In the genomic region with DNA sequence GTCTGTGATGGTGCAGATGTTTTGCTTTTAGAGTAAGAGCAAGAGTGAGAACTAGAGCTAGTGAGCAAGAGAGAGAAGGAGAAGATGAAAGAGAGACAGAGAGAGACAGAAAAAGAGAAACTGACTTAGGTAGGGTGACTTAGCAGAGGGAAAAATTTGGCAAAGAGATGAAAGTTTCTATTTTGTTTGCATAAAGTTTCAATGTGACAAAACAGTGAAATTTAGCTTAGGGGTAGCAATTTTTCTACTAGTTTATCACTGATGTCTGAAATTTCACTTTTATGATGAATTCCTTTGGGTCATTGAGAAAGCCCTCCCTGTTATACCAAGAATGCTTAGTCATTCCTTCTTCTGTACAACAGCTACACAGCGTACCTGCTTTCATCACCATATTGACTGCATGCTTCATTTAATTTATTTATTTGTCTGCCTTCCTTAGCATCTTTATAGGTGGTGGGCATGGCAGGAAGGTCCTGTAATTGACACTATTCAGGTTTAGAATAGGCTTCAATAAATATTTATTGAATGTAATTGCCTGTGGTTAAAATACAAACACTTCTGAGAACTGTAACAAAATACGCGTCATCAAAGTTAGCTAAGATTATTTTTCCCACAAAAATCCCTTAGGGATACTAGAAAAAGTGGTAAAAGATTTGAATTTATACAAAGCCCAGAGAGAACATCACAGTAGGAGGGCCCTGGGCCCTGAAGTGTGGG, we compare ENCODE assay signal across 8 cellular contexts. TPM values are rescaled to one million over a fixed set of nuclear protein-coding genes. Genes with fewer than 3 reads are reported as not detected.
A peak's percentile ranks its signal among the peaks of the same experiment; 100 is the strongest.
DNase-seq lines count a peak whose midpoint lies in the region; ATAC-seq, FAIRE-seq and TF ChIP-seq lines count a peak whose summit lies in the region.

No MANE protein-coding gene starts in this region.

- H3K27me3 ChIP-seq in upper lobe of right lung, result no peaks in the 10 kb centered on the region
- H3K27me3 ChIP-seq in WERI-Rb-1 (ENCODE audit: insufficient read depth, low read depth, severe bottlenecking), result no peaks in the 10 kb centered on the region

- TF ChIP-seq CTCF in astrocyte of the spinal cord (IDR thresholded peaks at IDR 0.05; ENCODE audit: low read depth, low read length) (no peak), upper lobe of right lung (IDR thresholded peaks at IDR 0.05) (no peak), WERI-Rb-1 (IDR thresholded peaks at IDR 0.05; ENCODE audit: low read depth, low read length) (no peak)

- H3K9me3 ChIP-seq in upper lobe of right lung, result no peaks in the 10 kb centered on the region
- H3K9me3 ChIP-seq in WERI-Rb-1 (ENCODE audit: severe bottlenecking), result no peaks in the 10 kb centered on the region

- H3K36me3 ChIP-seq in upper lobe of right lung (no peaks in the 10 kb centered on the region), WERI-Rb-1 (no peaks in the 10 kb centered on the region)

- ATAC-seq in GM21360 (IDR thresholded peaks at IDR 0.05; ENCODE audit: unreplicated experiment) (peak; percentile 60), HG03457 (IDR thresholded peaks at IDR 0.05; ENCODE audit: unreplicated experiment) (peak; percentile 46), upper lobe of right lung (peak; percentile 52)

- no peak overlapping the region for H3K4me3 ChIP-seq in astrocyte of the spinal cord (ENCODE audit: low read depth, low read length)
- no peak overlapping the region for H3K4me3 ChIP-seq in upper lobe of right lung
- no peak overlapping the region for H3K4me3 ChIP-seq in WERI-Rb-1 (ENCODE audit: low read depth, low read length)

- intact Hi-C loops in upper lobe of right lung (cut with DNase I), result no loop called here

- no peak for DNase-seq in GM12891 (ENCODE audit: insufficient read length, low spot score)
- DNase-seq in astrocyte of the spinal cord (ENCODE audit: low read depth, low spot score), result peak; percentile 44
- no peak for DNase-seq in upper lobe of right lung
- DNase-seq in NCI-H446 treated with DMSO at 0.1 percent for 48 hours (lab: John Stamatoyannopoulos, UW), result no peak
- DNase-seq in WERI-Rb-1, result no peak
- DNase-seq in HK-2 (ENCODE audit: unreplicated experiment), result no peak

- in situ Hi-C loops in astrocyte of the spinal cord (cut with HindIII; ENCODE audit: low sequenced_read_pairs), result no loop called here

- TF ChIP-seq POLR2A in GM12891 (IDR thresholded peaks at IDR 0.05; ENCODE audit: low read depth, low read length), result no peak

- peak; percentile 86 for FAIRE-seq in GM12891 (lab: Jason Lieb, UNC)

- H3K4me1 ChIP-seq in upper lobe of right lung, result peaks cover 16% of the 10 kb centered on the region

- H3K27ac ChIP-seq in upper lobe of right lung, result peak overlapping the region; percentile 34
- no peak overlapping the region for H3K27ac ChIP-seq in WERI-Rb-1

TF ChIP-seq in GM12891, 5 proteins besides CTCF, POLR2A, EP300 and RAD21:
- TF ChIP-seq TAF1 (IDR thresholded peaks at IDR 0.05; ENCODE audit: low read depth, low read length) (peak; percentile 40; the same call in 1 of the 2 replicates), POU2F2 (IDR thresholded peaks at IDR 0.05; ENCODE audit: low read depth, low read length) (no peak), SPI1 (IDR thresholded peaks at IDR 0.05; ENCODE audit: low read depth, low read length) (no peak), PAX5 (IDR thresholded peaks at IDR 0.05; ENCODE audit: insufficient read depth, low read length, severe bottlenecking) (no peak), POLR2AphosphoS5 (IDR thresholded peaks at IDR 0.05; ENCODE audit: low read depth, low read length) (no peak)

RNA-seq across cellular contexts. Expression of a gene that starts 19.9 kb away (rescaled TPM):
- polyA plus RNA-seq in GM12891 (2012; ENCODE audit: low read depth, missing spikeins), result 254 TPM
- 278 TPM for total RNA-seq in upper lobe of right lung
